Comparison of ENCODE assay signal across 8 cellular contexts in genomic region chr9:94167055-94167346, GRCh38.
A peak's percentile ranks its signal among the peaks of the same experiment; 100 is the strongest.
DNase-seq lines count a peak whose midpoint lies in the region; ATAC-seq and TF ChIP-seq lines count a peak whose summit lies in the region.

No MANE protein-coding gene starts in this region.

- DNase-seq in omental fat pad (ENCODE audit: low spot score) (peak; percentile 54), GDM1 (lab: John Stamatoyannopoulos, UW) (no peak), NCI-H82 (lab: John Stamatoyannopoulos, UW) (no peak)

- H3K4me3 ChIP-seq in OCI-LY1 (ENCODE audit: low read depth, low read length, poor library complexity, severe bottlenecking) (peak overlapping the region; percentile 68), endocrine pancreas (ENCODE audit: control insufficient read depth, insufficient read depth, low read length) (peak overlapping the region; percentile 98)

- TF ChIP-seq CTCF in OCI-LY1 (IDR thresholded peaks at IDR 0.05; ENCODE audit: low read length) (no peak), omental fat pad (IDR thresholded peaks at IDR 0.05) (no peak)

- no peaks in the 10 kb centered on the region for H3K9me2 ChIP-seq in OCI-LY1 (ENCODE audit: low read depth, low read length)

- peak; percentile 22 for TF ChIP-seq POLR2A in GM19193 (IDR thresholded peaks at IDR 0.05; ENCODE audit: extremely low read depth, insufficient read depth, insufficient read length)

- H3K79me2 ChIP-seq in OCI-LY1 (ENCODE audit: insufficient read depth, low read length): peaks cover 52% of the 10 kb centered on the region

- peaks cover 5% of the 10 kb centered on the region; the same call in 1 of the 2 replicates for H4K20me1 ChIP-seq in OCI-LY1 (ENCODE audit: insufficient read depth, low read length)

- ATAC-seq in omental fat pad (ENCODE audit: low FRiP score) (peak; percentile 16), HG02678 (IDR thresholded peaks at IDR 0.05; ENCODE audit: unreplicated experiment) (no peak), GM19463 (IDR thresholded peaks at IDR 0.05; ENCODE audit: unreplicated experiment) (no peak)

- H3K9ac ChIP-seq in OCI-LY1 (ENCODE audit: low read length) (peak overlapping the region; percentile 68), endocrine pancreas (ENCODE audit: control insufficient read depth, insufficient read depth, low read length) (peak overlapping the region; percentile 69)

- H3K27me3 ChIP-seq in OCI-LY1 (ENCODE audit: insufficient read depth, low read length): no peaks in the 10 kb centered on the region
- H3K27me3 ChIP-seq in endocrine pancreas (ENCODE audit: control insufficient read depth, insufficient read depth, low read length): no peaks in the 10 kb centered on the region

- H3K4me1 ChIP-seq in OCI-LY1 (ENCODE audit: insufficient read depth, low read length, severe bottlenecking): peaks cover 49% of the 10 kb centered on the region
- H3K4me1 ChIP-seq in endocrine pancreas (ENCODE audit: control insufficient read depth, insufficient read depth, low read length): peaks cover 32% of the 10 kb centered on the region

- H2AFZ ChIP-seq in OCI-LY1 (ENCODE audit: low read length): no peak overlapping the region

- H3F3A ChIP-seq in OCI-LY1 (ENCODE audit: insufficient read depth, low read length): no peaks in the 10 kb centered on the region

- H3K9me3 ChIP-seq in OCI-LY1 (ENCODE audit: low read length) (no peaks in the 10 kb centered on the region), endocrine pancreas (ENCODE audit: control insufficient read depth, low read length) (no peaks in the 10 kb centered on the region)

- H3K27ac ChIP-seq in OCI-LY1 (ENCODE audit: low read depth, low read length, poor library complexity, severe bottlenecking): peak overlapping the region; percentile 69

- peaks cover 24% of the 10 kb centered on the region; the same call in 1 of the 2 replicates for H3K36me3 ChIP-seq in OCI-LY1 (ENCODE audit: insufficient read depth, low read length)
- no peaks in the 10 kb centered on the region for H3K36me3 ChIP-seq in endocrine pancreas (ENCODE audit: control insufficient read depth, insufficient read depth, low read length)

- peak overlapping the region; percentile 74 for H3K4me2 ChIP-seq in OCI-LY1 (ENCODE audit: low read length)
